In genomic region chr1:160085686-160086089, GRCh38 we compare ENCODE assay signal across 1 cellular context.
TF ChIP-seq lines count a peak whose summit lies in the region.

No MANE protein-coding gene starts in this region.

TF ChIP-seq in Ishikawa, 13 proteins besides CTCF, POLR2A, EP300 and RAD21 (continued from another document):
- TF ChIP-seq ZBTB7A (IDR thresholded peaks at IDR 0.05; ENCODE audit: low read depth) (no peak), USF1 (IDR thresholded peaks at IDR 0.05) (no peak), REST (IDR thresholded peaks at IDR 0.05; ENCODE audit: low read depth) (no peak), EGR1 (IDR thresholded peaks at IDR 0.05) (no peak)
